Comparison of ENCODE assay signal across 8 cellular contexts in the genomic region with DNA sequence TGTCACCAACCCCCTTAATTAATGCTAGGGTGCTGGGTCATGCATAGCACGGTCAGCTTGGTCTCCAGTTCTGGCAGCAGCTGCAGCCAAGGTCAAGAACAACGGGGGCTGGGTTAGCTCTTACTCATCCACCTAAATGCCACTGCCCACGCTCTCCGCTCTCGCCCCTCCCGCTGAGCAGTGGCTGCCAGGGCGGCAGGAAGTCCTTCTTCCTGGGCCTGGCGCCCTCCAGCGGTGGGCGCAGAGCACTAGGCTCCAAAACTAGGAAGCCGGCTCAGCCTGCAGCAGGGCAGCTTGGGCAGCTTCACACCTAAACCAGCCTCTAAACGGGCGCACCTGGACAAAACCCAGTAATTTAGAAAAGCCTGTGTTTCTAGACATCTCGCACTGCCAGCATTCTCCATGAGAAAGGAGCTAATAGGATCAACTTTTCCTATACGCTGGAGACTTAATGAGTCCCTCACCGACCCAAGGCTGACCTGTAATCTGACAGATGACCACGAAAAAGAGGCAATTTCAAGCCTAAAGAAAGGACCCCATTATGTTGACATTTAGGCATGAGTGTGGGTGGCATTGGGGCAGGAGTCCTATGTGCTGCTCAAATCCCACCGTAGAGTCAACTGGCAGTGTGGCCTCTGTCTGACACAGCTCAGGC.
DNase-seq lines count a peak whose midpoint lies in the region; ATAC-seq and TF ChIP-seq lines count a peak whose summit lies in the region.

No MANE protein-coding gene starts in this region.

- H3K27me3 ChIP-seq in MM.1S (replicated peaks; ENCODE audit: insufficient read depth, low read length): no peaks in the 10 kb centered on the region

- H3K4me1 Mint-ChIP-seq in activated naive CD4-positive, alpha-beta T cell treated with anti-CD3 and anti-CD28 coated beads for 36 hours (ENCODE audit: low read depth): peaks cover 6% of the 10 kb centered on the region

- no peaks in the 10 kb centered on the region for H3K9me2 ChIP-seq in MM.1S (replicated peaks; ENCODE audit: insufficient read depth, low read length)

- intact Hi-C loops in activated naive CD4-positive, alpha-beta T cell treated with anti-CD3 and anti-CD28 coated beads for 36 hours (cut with micrococcal nuclease): loop anchor here (1.0 to 10.0 kb wide), 5 partner anchors 17 to 319 kb away; no protein-coding TSS in a partner anchor
- intact Hi-C loops in head of caudate nucleus (cut with DNase I) (no loop called here), posterior cingulate gyrus (cut with DNase I) (loop anchor here (1.0 kb wide), 1 partner anchor 198 kb away; no protein-coding TSS in a partner anchor)

- peak; percentile 75 for ATAC-seq in GM21737 (IDR thresholded peaks at IDR 0.05; ENCODE audit: unreplicated experiment)

- no peaks in the 10 kb centered on the region for H3K79me2 ChIP-seq in MM.1S (ENCODE audit: low read length)

- H4K20me1 ChIP-seq in MM.1S (ENCODE audit: insufficient read depth, low read length): no peaks in the 10 kb centered on the region

- H3K4me1 ChIP-seq in MM.1S (ENCODE audit: low read length): 0 out of 2 replicates have a peak, but pooled peaks cover 3% of the 10 kb centered on the region

- H3F3A ChIP-seq in MM.1S (ENCODE audit: insufficient read depth, low read length): 0 out of 2 replicates have a peak, but pooled peaks cover 4% of the 10 kb centered on the region

- CTCF ChIA-PET in activated naive CD4-positive, alpha-beta T cell treated with anti-CD3 and anti-CD28 coated beads for 36 hours (lab: Charles Lee): interaction anchor here (0.7 to 2.7 kb wide), 48 partner anchors 8 to 333 kb away, joined by 3 to 44 read pairs (median 4); no protein-coding TSS in a partner anchor

- TF ChIP-seq CTCF in MM.1S (IDR thresholded peaks at IDR 0.05; ENCODE audit: low read length): peak; percentile 98

- H3K36me3 ChIP-seq in MM.1S (replicated peaks; ENCODE audit: insufficient read depth, low read length): no peaks in the 10 kb centered on the region

- peak overlapping the region; percentile 50 for H3K4me2 ChIP-seq in MM.1S (ENCODE audit: low read depth, low read length)

- H3K9me3 Mint-ChIP-seq in activated naive CD4-positive, alpha-beta T cell treated with anti-CD3 and anti-CD28 coated beads for 36 hours: no peaks in the 10 kb centered on the region

- no peak overlapping the region for H3K27ac ChIP-seq in MM.1S (ENCODE audit: low read length)

- H2AFZ ChIP-seq in MM.1S (ENCODE audit: low read length): peak overlapping the region; percentile 58

- peaks cover 3% of the 10 kb centered on the region for H3K27me3 Mint-ChIP-seq in activated naive CD4-positive, alpha-beta T cell treated with anti-CD3 and anti-CD28 coated beads for 36 hours (ENCODE audit: low read depth)

- H3K4me3 Mint-ChIP-seq in activated naive CD4-positive, alpha-beta T cell treated with anti-CD3 and anti-CD28 coated beads for 36 hours: no peak overlapping the region

- DNase-seq in CMK (ENCODE audit: low read depth): peak; percentile 56
- DNase-seq in MM.1S: peak; percentile 86
- peak; percentile 71 for DNase-seq in SK-N-DZ (ENCODE audit: low spot score)
- DNase-seq in activated naive CD4-positive, alpha-beta T cell treated with anti-CD3 and anti-CD28 coated beads for 36 hours: peak; percentile 85
- DNase-seq in head of caudate nucleus: peak; percentile 52 to 93 (median 80)
- DNase-seq in posterior cingulate gyrus: peak; percentile 43 to 97 (median 78)
- peak; percentile 73 for DNase-seq in ureter (ENCODE audit: low spot score)

- no peak overlapping the region for H3K27ac Mint-ChIP-seq in activated naive CD4-positive, alpha-beta T cell treated with anti-CD3 and anti-CD28 coated beads for 36 hours

- peak overlapping the region; percentile 20; the same call in 1 of the 2 replicates for H3K4me3 ChIP-seq in MM.1S (ENCODE audit: low read length)

- H3K9ac ChIP-seq in MM.1S (ENCODE audit: low read length): no peak overlapping the region

- no peaks in the 10 kb centered on the region for H3K9me3 ChIP-seq in MM.1S (replicated peaks; ENCODE audit: insufficient read depth, low read length)

- no peaks in the 10 kb centered on the region for H3K36me3 Mint-ChIP-seq in activated naive CD4-positive, alpha-beta T cell treated with anti-CD3 and anti-CD28 coated beads for 36 hours (ENCODE audit: low read depth)
